9 cellular contexts compared by ENCODE assay signal in genomic region chr1:86788300-86789206, GRCh38.
A peak's percentile ranks its signal among the peaks of the same experiment; 100 is the strongest.
DNase-seq lines count a peak whose midpoint lies in the region; ATAC-seq, FAIRE-seq and TF ChIP-seq lines count a peak whose summit lies in the region.
"Had no signal": no experiment of that assay in that cellular context is flagged by ENCODE, and none has a peak within 500 bp of the region (broad histone marks: within the 10 kb centered on the region; RNA-seq: fewer than 3 reads in every experiment).

No MANE protein-coding gene starts in this region.

- TF ChIP-seq CTCF in bronchial epithelial cell (IDR thresholded peaks at IDR 0.05; ENCODE audit: insufficient read depth, low read length, severe bottlenecking) = no peak

- DNase-seq in NCI-H446 treated with DMSO at 0.1 percent for 48 hours (lab: John Stamatoyannopoulos, UW) (peak; percentile 36), bronchial epithelial cell (ENCODE audit: low read depth) (peak; percentile 96), lung microvascular endothelial cell (ENCODE audit: low read depth in 2 of 2) (peak; percentile 49 to 71), HEK293T (ENCODE audit: extremely low spot score) (no peak), ecto neural progenitor cell (ENCODE audit: low spot score) (no peak)
- no peak for DNase-seq in activated CD4-positive, alpha-beta T cell treated with anti-CD3 and anti-CD28 coated beads, Interleukin-2, amount 10 ng/mL, durations not matched to agents 7 days and 5 days

- H3K27ac ChIP-seq in BLaER1 = peak overlapping the region; percentile 28; the same call in 1 of the 2 replicates

- H3K4me3 ChIP-seq in BLaER1 (no peak overlapping the region), bronchial epithelial cell (ENCODE audit: low read depth, low read length) (no peak overlapping the region)

- H3K27me3 ChIP-seq in BLaER1 = no peaks in the 10 kb centered on the region
- H3K27me3 ChIP-seq in bronchial epithelial cell (ENCODE audit: control insufficient read depth, insufficient read depth, low read length) = no peaks in the 10 kb centered on the region

- H3K27me3 Mint-ChIP-seq in activated CD4-positive, alpha-beta T cell treated with anti-CD3 and anti-CD28 coated beads, Interleukin-2, amount 10 ng/mL, durations not matched to agents 7 days and 5 days = peaks cover 1% of the 10 kb centered on the region

- no peaks in the 10 kb centered on the region for H3K4me1 Mint-ChIP-seq in activated CD4-positive, alpha-beta T cell treated with anti-CD3 and anti-CD28 coated beads, Interleukin-2, amount 10 ng/mL, durations not matched to agents 7 days and 5 days

- ATAC-seq in HG02642 (IDR thresholded peaks at IDR 0.05; ENCODE audit: poor library complexity, unreplicated experiment) = no peak

- H3K36me3 ChIP-seq in BLaER1 (no peaks in the 10 kb centered on the region), bronchial epithelial cell (ENCODE audit: control insufficient read depth, insufficient read depth, low read length) (no peaks in the 10 kb centered on the region)

- POLR2A ChIA-PET in HEK293T (lab: Yijun Ruan, JAX) = no interaction called here
- POLR2A ChIA-PET in activated CD4-positive, alpha-beta T cell treated with anti-CD3 and anti-CD28 coated beads, Interleukin-2, amount 10 ng/mL, durations not matched to agents 7 days and 5 days (lab: Charles Lee) = no interaction called here

- H3K9ac ChIP-seq in BLaER1 = no peak overlapping the region

- no peaks in the 10 kb centered on the region for H3K36me3 Mint-ChIP-seq in activated CD4-positive, alpha-beta T cell treated with anti-CD3 and anti-CD28 coated beads, Interleukin-2, amount 10 ng/mL, durations not matched to agents 7 days and 5 days (ENCODE audit: low read depth)

- peaks cover 23% of the 10 kb centered on the region for H3K4me1 ChIP-seq in BLaER1

- H3K9me3 ChIP-seq in BLaER1 = peaks cover 11% of the 10 kb centered on the region

- CTCF ChIA-PET in HEK293T (lab: Yijun Ruan, JAX) = interaction anchor here (0.6 kb wide), 1 partner anchor 9 kb away, joined by 4 read pairs; no protein-coding TSS in a partner anchor
- CTCF ChIA-PET in activated CD4-positive, alpha-beta T cell treated with anti-CD3 and anti-CD28 coated beads, Interleukin-2, amount 10 ng/mL, durations not matched to agents 7 days and 5 days (lab: Charles Lee) = no interaction called here

- peak; percentile 87 for FAIRE-seq in bronchial epithelial cell (lab: Jason Lieb, UNC)
- FAIRE-seq: G401.6 had no signal

- H3K27ac Mint-ChIP-seq in activated CD4-positive, alpha-beta T cell treated with anti-CD3 and anti-CD28 coated beads, Interleukin-2, amount 10 ng/mL, durations not matched to agents 7 days and 5 days = no peak overlapping the region

- no peaks in the 10 kb centered on the region for H3K9me3 Mint-ChIP-seq in activated CD4-positive, alpha-beta T cell treated with anti-CD3 and anti-CD28 coated beads, Interleukin-2, amount 10 ng/mL, durations not matched to agents 7 days and 5 days

- no peaks in the 10 kb centered on the region for H4K20me1 ChIP-seq in BLaER1

- H3K4me3 Mint-ChIP-seq in activated CD4-positive, alpha-beta T cell treated with anti-CD3 and anti-CD28 coated beads, Interleukin-2, amount 10 ng/mL, durations not matched to agents 7 days and 5 days = no peak overlapping the region

- H3K4me2 ChIP-seq in BLaER1 = peak overlapping the region; percentile 69

TF ChIP-seq in HEK293T, 16 proteins besides CTCF, POLR2A, EP300 and RAD21:
- TF ChIP-seq SP1 (IDR thresholded peaks at IDR 0.05) (no peak), HDGF (IDR thresholded peaks at IDR 0.05; ENCODE audit: borderline replicate concordance) (no peak), NFRKB (IDR thresholded peaks at IDR 0.05) (no peak), BHLHE40 (IDR thresholded peaks at IDR 0.05; ENCODE audit: borderline replicate concordance) (no peak), L3MBTL2 (conservative IDR thresholded peaks at IDR 0.05) (no peak), FOXM1 (IDR thresholded peaks at IDR 0.05; ENCODE audit: borderline replicate concordance) (no peak), SUZ12 (IDR thresholded peaks at IDR 0.05) (no peak), FOXK2 (IDR thresholded peaks at IDR 0.05) (no peak), PKNOX1 (IDR thresholded peaks at IDR 0.05) (no peak), ZNF384 (IDR thresholded peaks at IDR 0.05) (no peak), FOXA1 (IDR thresholded peaks at IDR 0.05) (no peak), ELF4 (IDR thresholded peaks at IDR 0.05) (no peak), TARDBP (IDR thresholded peaks at IDR 0.05) (no peak), ARNT (IDR thresholded peaks at IDR 0.05) (no peak), LEF1 (IDR thresholded peaks at IDR 0.05; ENCODE audit: borderline replicate concordance) (no peak), CTBP1 (IDR thresholded peaks at IDR 0.05; ENCODE audit: borderline replicate concordance) (no peak)

Comparison
In these comparisons a context has a peak if more than half of its experiments do, and no peak if none do; other contexts are left out.
1. DNase-seq: peak in NCI-H446 treated with DMSO at 0.1 percent for 48 hours (single experiment), bronchial epithelial cell (single experiment) and lung microvascular endothelial cell (2 of 2); none in HEK293T (single experiment), ecto neural progenitor cell (single experiment) and activated CD4-positive, alpha-beta T cell treated with anti-CD3 and anti-CD28 coated beads, Interleukin-2, amount 10 ng/mL, durations not matched to agents 7 days and 5 days (single experiment).